In the genomic region with DNA sequence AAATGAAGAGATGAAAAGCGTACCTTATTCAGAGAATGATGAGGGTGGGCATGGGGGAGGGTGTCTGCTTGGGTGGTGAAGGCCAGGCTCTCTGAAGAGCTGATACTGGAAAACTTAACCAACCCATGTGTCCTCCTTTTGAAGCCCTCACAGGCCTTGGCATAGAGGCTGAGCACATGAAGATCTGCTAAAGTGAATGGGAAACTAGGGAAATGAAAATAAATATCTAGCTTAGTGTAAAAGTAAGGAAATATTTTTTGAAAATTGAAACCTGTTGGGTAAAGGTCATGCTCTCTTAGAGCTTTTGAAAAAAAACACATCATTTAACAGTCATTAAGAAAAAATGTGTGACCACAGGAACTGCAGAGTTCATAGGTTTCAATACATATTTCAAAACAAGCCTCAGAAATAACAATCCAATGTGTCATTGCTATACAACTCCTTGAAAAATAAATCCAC, we compare ENCODE assay signal across 8 cellular contexts.
A peak's percentile ranks its signal among the peaks of the same experiment; 100 is the strongest.
DNase-seq lines count a peak whose midpoint lies in the region; ATAC-seq and TF ChIP-seq lines count a peak whose summit lies in the region.

No MANE protein-coding gene starts in this region.

- H3K27ac Mint-ChIP-seq in activated naive CD8-positive, alpha-beta T cell treated with anti-CD3 and anti-CD28 coated beads, Interleukin-2, amount 50 U/mL, for 24 hours = peak overlapping the region; percentile 15

- H3K27me3 Mint-ChIP-seq in activated naive CD8-positive, alpha-beta T cell treated with anti-CD3 and anti-CD28 coated beads, Interleukin-2, amount 50 U/mL, for 24 hours = peaks cover 5% of the 10 kb centered on the region

- H3K9me3 Mint-ChIP-seq in activated naive CD8-positive, alpha-beta T cell treated with anti-CD3 and anti-CD28 coated beads, Interleukin-2, amount 50 U/mL, for 24 hours = no peaks in the 10 kb centered on the region

- no peak for TF ChIP-seq CTCF in retinal pigment epithelial cell (conservative IDR thresholded peaks at IDR 0.05; ENCODE audit: low read depth, low read length)

- H3K4me3 ChIP-seq in retinal pigment epithelial cell (ENCODE audit: low read length) (no peak overlapping the region), HAP-1 (no peak overlapping the region)

- no peaks in the 10 kb centered on the region for H3K36me3 Mint-ChIP-seq in activated naive CD8-positive, alpha-beta T cell treated with anti-CD3 and anti-CD28 coated beads, Interleukin-2, amount 50 U/mL, for 24 hours (ENCODE audit: low read depth)

- ATAC-seq in GM19035 (IDR thresholded peaks at IDR 0.05; ENCODE audit: unreplicated experiment) (peak; percentile 86), HG03060 (IDR thresholded peaks at IDR 0.05; ENCODE audit: low read depth, unreplicated experiment) (peak; percentile 76)
- ATAC-seq in activated naive CD8-positive, alpha-beta T cell treated with anti-CD3 and anti-CD28 coated beads, Interleukin-2, amount 50 U/mL, for 24 hours = no peak

- no peaks in the 10 kb centered on the region; the same call in 1 of the 2 replicates for H3K27me3 ChIP-seq in HAP-1 (ENCODE audit: low read depth)

- H3K4me3 Mint-ChIP-seq in activated naive CD8-positive, alpha-beta T cell treated with anti-CD3 and anti-CD28 coated beads, Interleukin-2, amount 50 U/mL, for 24 hours = no peak overlapping the region

- no peaks in the 10 kb centered on the region for H3K4me1 ChIP-seq in HAP-1

- no peaks in the 10 kb centered on the region for H3K9me3 ChIP-seq in HAP-1

- in situ Hi-C loops in HAP-1 (cut with MboI; ENCODE audit: low sequenced_read_pairs) = no loop called here

- no peak for DNase-seq in activated naive CD8-positive, alpha-beta T cell treated with anti-CD3 and anti-CD28 coated beads, Interleukin-2, amount 50 U/mL, for 24 hours
- DNase-seq in retinal pigment epithelial cell (ENCODE audit: low read depth) (peak; percentile 87), HAP-1 (ENCODE audit: low spot score in 2 of 2) (no peak), Ammon's horn (ENCODE audit: low spot score) (no peak), pons (ENCODE audit: low spot score) (no peak), DMS 273 (lab: John Stamatoyannopoulos, UW; ENCODE audit: unreplicated experiment) (no peak)

- H3K36me3 ChIP-seq in HAP-1 (replicated peaks) = no peaks in the 10 kb centered on the region

- peaks cover 13% of the 10 kb centered on the region for H3K4me1 Mint-ChIP-seq in activated naive CD8-positive, alpha-beta T cell treated with anti-CD3 and anti-CD28 coated beads, Interleukin-2, amount 50 U/mL, for 24 hours
